In genomic region chr16:56931253-56931768, GRCh38 we compare ENCODE assay signal across 1 cellular context.
A peak's percentile ranks its signal among the peaks of the same experiment; 100 is the strongest.
TF ChIP-seq lines count a peak whose summit lies in the region.

No MANE protein-coding gene starts in this region.

TF ChIP-seq in K562, 482 proteins besides CTCF, POLR2A, EP300 and RAD21 (continued from another document and continues in another):
- TF ChIP-seq MGA (IDR thresholded peaks at IDR 0.05) (peak; percentile 88), KAT7 (CRISPR knock-in tag; IDR thresholded peaks at IDR 0.05; ENCODE audit: borderline replicate concordance) (no peak), IRF2 (CRISPR knock-in tag; IDR thresholded peaks at IDR 0.05) (no peak), YBX1 (IDR thresholded peaks at IDR 0.05) (no peak), CHD7 (IDR thresholded peaks at IDR 0.05; ENCODE audit: low read depth, low read length) (no peak), DMBX1 (CRISPR knock-in tag; IDR thresholded peaks at IDR 0.05; ENCODE audit: borderline replicate concordance) (no peak), USF1 (CRISPR knock-in tag; IDR thresholded peaks at IDR 0.05) (no peak), ZSCAN29 (IDR thresholded peaks at IDR 0.05) (no peak), RBM25 (IDR thresholded peaks at IDR 0.05; ENCODE audit: low read depth, low read length, severe bottlenecking) (no peak), ZNF212 (CRISPR knock-in tag; IDR thresholded peaks at IDR 0.05) (no peak), ELF4 (CRISPR knock-in tag; IDR thresholded peaks at IDR 0.05) (no peak), PTTG1 (tag; IDR thresholded peaks at IDR 0.05; ENCODE audit: low read depth) (no peak), DEAF1 (CRISPR knock-in tag; IDR thresholded peaks at IDR 0.05) (no peak; the same call in 1 of the 2 replicates), BRF1 (IDR thresholded peaks at IDR 0.05; ENCODE audit: borderline replicate concordance, extremely low read depth, insufficient read length) (no peak), KDM1A (IDR thresholded peaks at IDR 0.05) (no peak), ZNF232 (CRISPR knock-in tag; IDR thresholded peaks at IDR 0.05) (no peak), ATF1 (CRISPR knock-in tag; IDR thresholded peaks at IDR 0.05) (no peak), ATF1 (tag; IDR thresholded peaks at IDR 0.05) (no peak), GMEB1 (CRISPR knock-in tag; IDR thresholded peaks at IDR 0.05) (no peak), ETV1 (tag; conservative IDR thresholded peaks at IDR 0.05; ENCODE audit: low read depth) (no peak), SIN3A (IDR thresholded peaks at IDR 0.05; ENCODE audit: borderline replicate concordance in 2 of 2, control insufficient read depth in 1 of 2, low read depth in 2 of 2, low read length in 2 of 2) (no peak), FUS (optimal IDR thresholded peaks at IDR 0.05; ENCODE audit: low read depth, low read length) (no peak), SRSF9 (IDR thresholded peaks at IDR 0.05; ENCODE audit: borderline replicate concordance, low read depth, low read length) (no peak), GATA2 (CRISPR knock-in tag; IDR thresholded peaks at IDR 0.05) (no peak), CBFA2T3 (IDR thresholded peaks at IDR 0.05) (no peak), NEUROD1 (IDR thresholded peaks at IDR 0.05; ENCODE audit: borderline replicate concordance, low read depth, low read length, partially characterized antibody) (no peak), KDM5B (IDR thresholded peaks at IDR 0.05; ENCODE audit: insufficient replicate concordance, low read depth, low read length) (no peak), ELF2 (CRISPR knock-in tag; IDR thresholded peaks at IDR 0.05) (no peak), ERF (CRISPR knock-in tag; IDR thresholded peaks at IDR 0.05) (no peak)
